In genomic region chr1:201516511-201517127, GRCh38 we compare ENCODE assay signal across 25 cellular contexts. TPM values are rescaled to one million over a fixed set of nuclear protein-coding genes. Genes with fewer than 3 reads are reported as not detected.
DNase-seq lines count a peak whose midpoint lies in the region; ATAC-seq, FAIRE-seq and TF ChIP-seq lines count a peak whose summit lies in the region.
"Had no signal": no experiment of that assay in that cellular context is flagged by ENCODE, and none has a peak within 500 bp of the region (broad histone marks: within the 10 kb centered on the region; RNA-seq: fewer than 3 reads in every experiment).

No MANE protein-coding gene starts in this region.

- H3K27me3 ChIP-seq in hepatocyte (no peaks in the 10 kb centered on the region), small intestine (ENCODE audit: control insufficient read depth in 2 of 2, insufficient read depth in 2 of 2, low read length in 2 of 2) (no peaks in the 10 kb centered on the region)

- no peak for FAIRE-seq in small intestine (lab: Jason Lieb, UNC)
- FAIRE-seq: GM12892, H54 had no signal

- no peak overlapping the region for H3K4me3 Mint-ChIP-seq in type B pancreatic cell
- H3K4me3 Mint-ChIP-seq: B cell; CD8-positive, alpha-beta T cell; HFFc6 had no signal

- no peaks in the 10 kb centered on the region for H3K27me3 Mint-ChIP-seq in type B pancreatic cell
- H3K27me3 Mint-ChIP-seq: B cell had no signal

- H3K4me3 ChIP-seq in hepatocyte = no peak overlapping the region
- H3K4me3 ChIP-seq in small intestine (ENCODE audit: low read depth in 1 of 2, low read length in 2 of 2) = no peak overlapping the region
- H3K4me3 ChIP-seq in foreskin fibroblast (ENCODE audit: low read depth in 1 of 2, low read length in 2 of 2) = no peak overlapping the region

- H2AFZ ChIP-seq in hepatocyte = no peak overlapping the region

- H3K27ac ChIP-seq in VCaP (peak overlapping the region; percentile 48; the same call in 1 of the 2 replicates), hepatocyte (peak overlapping the region; percentile 55), small intestine (ENCODE audit: low read depth in 1 of 2, low read length in 1 of 2) (no peak overlapping the region)
- H3K27ac ChIP-seq: KMS-11 had no signal

- H3K36me3 Mint-ChIP-seq in type B pancreatic cell = no peaks in the 10 kb centered on the region

- no peaks in the 10 kb centered on the region for H3K79me2 ChIP-seq in hepatocyte

- no peaks in the 10 kb centered on the region for H3K9me2 ChIP-seq in hepatocyte (replicated peaks; ENCODE audit: insufficient read depth)

- no peak for ATAC-seq in stimulated activated naive CD8-positive, alpha-beta T cell treated with anti-CD3 and anti-CD28 coated beads, Interleukin-15, Interleukin-2, amounts not matched to agents 100 U/mL and 50 U/mL, for 24 hours
- ATAC-seq: CD8-positive, alpha-beta T cell; Panc1 had no signal

- no peak overlapping the region for H3K4me2 ChIP-seq in hepatocyte
- H3K4me2 ChIP-seq: KMS-11 had no signal

- WGBS in hepatocyte (ENCODE audit: low lambda C conversion rate, missing lambda C conversion rate) = 94% methylated on average over 2 of the region's 2 CpGs
- WGBS in small intestine, 3 donors = 82 to 96% (median 93%) methylated on average over 2 of the region's 2 CpGs

- no peaks in the 10 kb centered on the region for H3K9me3 Mint-ChIP-seq in type B pancreatic cell
- H3K9me3 Mint-ChIP-seq: CD8-positive, alpha-beta T cell; HFFc6 had no signal

- peaks cover 23% of the 10 kb centered on the region for H3K4me1 ChIP-seq in hepatocyte (ENCODE audit: insufficient read depth)
- peaks cover 0 to 3% of the 10 kb centered on the region in 2 donors for H3K4me1 ChIP-seq in small intestine (ENCODE audit: control insufficient read depth in 2 of 2, insufficient read depth in 1 of 2, low read depth in 1 of 2, low read length in 1 of 2)

- no peak for TF ChIP-seq CTCF in VCaP (conservative IDR thresholded peaks at IDR 0.05)
- no peak for TF ChIP-seq CTCF in hepatocyte (IDR thresholded peaks at IDR 0.05; ENCODE audit: poor library complexity)
- no peak for TF ChIP-seq CTCF in type B pancreatic cell (conservative IDR thresholded peaks at IDR 0.05)
- TF ChIP-seq CTCF in foreskin fibroblast (IDR thresholded peaks at IDR 0.05; ENCODE audit: low read depth, low read length) = no peak

- peaks cover 55% of the 10 kb centered on the region for H3K4me1 Mint-ChIP-seq in type B pancreatic cell (ENCODE audit: unreplicated experiment)

- DNase-seq in OCI-M1 (lab: John Stamatoyannopoulos, UW) = peak; percentile 14
- no peak for DNase-seq in hepatocyte (ENCODE audit: low spot score)
- no peak for DNase-seq in type B pancreatic cell (ENCODE audit: extremely low spot score, unreplicated experiment)
- DNase-seq in small intestine = no peak
- no peak for DNase-seq in stimulated activated naive CD8-positive, alpha-beta T cell treated with anti-CD3 and anti-CD28 coated beads, Interleukin-15, Interleukin-2, amounts not matched to agents 100 U/mL and 50 U/mL, for 24 hours
- no peak for DNase-seq in foreskin fibroblast
- DNase-seq: CD8-positive, alpha-beta T cell; DMS 273 treated with DMSO at 0.1 percent for 48 hours; DMS79 treated with DMSO at 0.1 percent for 48 hours; HFFc6; IMR-90; MM.1S; NCI-H1417; NCI-H1694; NCI-H2029 treated with DMSO at 0.1 percent for 48 hours; NCI-H446 treated with DMSO at 0.1 percent for 48 hours; NCI-H526; NK-92 treated with Interleukin-12 subunit alpha and Interleukin-12 subunit beta, amount 100 ng/mL, for 24 hours; SHP77 treated with DMSO at 0.1 percent for 48 hours had no signal

- H4K20me1 ChIP-seq in hepatocyte (ENCODE audit: insufficient read depth, poor library complexity, severe bottlenecking) = no peaks in the 10 kb centered on the region

- H3K27ac Mint-ChIP-seq in type B pancreatic cell = peak overlapping the region; percentile 98
- H3K27ac Mint-ChIP-seq: B cell; CD8-positive, alpha-beta T cell; HFFc6 had no signal

- H3K36me3 ChIP-seq in hepatocyte (replicated peaks; ENCODE audit: insufficient read depth, low read depth) (no peaks in the 10 kb centered on the region), small intestine (ENCODE audit: control insufficient read depth in 2 of 2, insufficient read depth in 2 of 2, low read length in 2 of 2) (no peaks in the 10 kb centered on the region)

- H3K9me3 ChIP-seq in hepatocyte (ENCODE audit: low read depth) = no peaks in the 10 kb centered on the region
- no peaks in the 10 kb centered on the region for H3K9me3 ChIP-seq in small intestine (ENCODE audit: control insufficient read depth, low read depth)

RNA-seq across cellular contexts. Expression of gene CSRP1, which starts 9.7 kb away (rescaled TPM):
- total RNA-seq in hepatocyte (76.0 and 101 TPM in 2 replicates), type B pancreatic cell (ENCODE audit: low replicate concordance) (7.3 and 139 TPM in 2 replicates)
- polyA plus RNA-seq in hepatocyte (47.6 and 50.9 TPM in 2 replicates), small intestine (100 to 1,000 TPM in 2 of 3 donors, 10 to 100 TPM in 1; 98.6 to 181 (median 126) TPM)

RNA-seq across cellular contexts. Expression of gene NAV1, which starts 22.3 kb away (rescaled TPM):
- total RNA-seq in hepatocyte (15.0 and 15.2 TPM in 2 replicates), type B pancreatic cell (ENCODE audit: low replicate concordance) (38.1 and 44.9 TPM in 2 replicates)
- polyA plus RNA-seq in hepatocyte (18.3 and 18.8 TPM in 2 replicates), small intestine (1 to 10 TPM in 1 of 3 donors, under 1 TPM in 2; 0.67 to 6.4 (median 0.81) TPM)

RNA-seq across cellular contexts. Expression of gene PHLDA3, which starts 47.6 kb away (rescaled TPM):
- total RNA-seq in hepatocyte = 24.4 and 30.2 TPM in 2 replicates
- polyA plus RNA-seq in hepatocyte = 62.9 and 64.6 TPM in 2 replicates
- 59.3 and 132 TPM in 2 replicates for total RNA-seq in type B pancreatic cell (ENCODE audit: low replicate concordance)
- 10 to 100 TPM in 1 of 3 donors, 1 to 10 TPM in 1, under 1 TPM in 1; 0.89 to 13.3 (median 5.7) TPM for polyA plus RNA-seq in small intestine

Comparison
In these comparisons a context has a peak if more than half of its experiments do, and no peak if none do; other contexts are left out.
1. H3K27ac ChIP-seq: peak in VCaP (single experiment) and hepatocyte (single experiment); none in small intestine (0 of 2).